22 cellular contexts compared by ENCODE assay signal in genomic region chr13:21341637-21342422, GRCh38.
"Had no signal": no experiment of that assay in that cellular context is flagged by ENCODE, and none has a peak within 500 bp of the region (broad histone marks: within the 10 kb centered on the region; RNA-seq: fewer than 3 reads in every experiment).

No MANE protein-coding gene starts in this region.

- H3K9me3 ChIP-seq: adrenal gland, ascending aorta, pancreas, tibial artery had no signal

- H3K27me3 ChIP-seq: adrenal gland, ascending aorta, brain microvascular endothelial cell, foreskin keratinocyte, pancreas, tibial artery had no signal

- H3K36me3 Mint-ChIP-seq: activated naive CD4-positive, alpha-beta T cell treated with anti-CD3 and anti-CD28 coated beads, Interleukin-2, amount 50 U/mL, for 72 hours; immature natural killer cell; natural killer cell treated with Interleukin-12 subunit alpha and Interleukin-12 subunit beta and Interleukin-15 and Interleukin-18, amount 100 ng/mL, for 72 hours had no signal

- H3K27me3 Mint-ChIP-seq: natural killer cell treated with Interleukin-12 subunit alpha and Interleukin-12 subunit beta and Interleukin-15 and Interleukin-18, amount 100 ng/mL, for 72 hours; stimulated activated naive CD8-positive, alpha-beta T cell treated with anti-CD3 and anti-CD28 coated beads, Interleukin-15, Interleukin-2, amounts not matched to agents 100 ng/mL and 50 ng/mL, for 24 hours had no signal

- H3K4me1 ChIP-seq: adrenal gland, ascending aorta, foreskin keratinocyte, pancreas, tibial artery had no signal

- H3K36me3 ChIP-seq: adrenal gland, ascending aorta, brain microvascular endothelial cell, pancreas, tibial artery had no signal

- H3K4me3 ChIP-seq: adrenal gland, ascending aorta, lung, pancreas, tibial artery had no signal

- ATAC-seq: activated CD8-positive, alpha-beta T cell treated with anti-CD3 and anti-CD28 coated beads, Interleukin-2, amount 10 ng/mL, durations not matched to agents 7 days and 5 days; activated naive CD4-positive, alpha-beta T cell treated with anti-CD3 and anti-CD28 coated beads, Interleukin-2, amount 50 U/mL, for 72 hours; foreskin keratinocyte; left lobe of liver; natural killer cell treated with Interleukin-12 subunit alpha and Interleukin-12 subunit beta and Interleukin-15 and Interleukin-18, amount 100 ng/mL, for 72 hours; pancreas; right cardiac atrium had no signal

- H3K27ac ChIP-seq: adrenal gland, ascending aorta, brain microvascular endothelial cell, foreskin keratinocyte, pancreas, tibial artery had no signal

- H3K9me3 Mint-ChIP-seq: activated naive CD4-positive, alpha-beta T cell treated with anti-CD3 and anti-CD28 coated beads, Interleukin-2, amount 50 U/mL, for 72 hours; activated T-helper 1 cell treated with anti-CD3 and anti-CD28 coated beads, Interleukin-12 subunit alpha, Interleukin-12 subunit beta, Interleukin-2, Interleukin-4 antibody, amounts not matched to agents 30 ng/mL and 10 ng/mL and 1 ng/mL, durations not matched to agents 14 hours and 24 hours and 36 hours; immature natural killer cell; natural killer cell treated with Interleukin-12 subunit alpha and Interleukin-12 subunit beta and Interleukin-15 and Interleukin-18, amount 100 ng/mL, for 72 hours; stimulated activated naive CD8-positive, alpha-beta T cell treated with anti-CD3 and anti-CD28 coated beads, Interleukin-15, Interleukin-2, amounts not matched to agents 100 ng/mL and 50 ng/mL, for 24 hours had no signal

- DNase-seq: activated CD4-positive, alpha-beta T cell treated with anti-CD3 and anti-CD28 coated beads for 48 hours; activated CD4-positive, CD25-positive, alpha-beta regulatory T cell; activated CD8-positive, alpha-beta T cell treated with anti-CD3 and anti-CD28 coated beads, Interleukin-2, amount 10 ng/mL, durations not matched to agents 7 days and 5 days; activated gamma-delta T cell; adrenal gland; brain microvascular endothelial cell; central memory CD4-positive, alpha-beta T cell; effector memory CD4-positive, alpha-beta T cell; foreskin keratinocyte; immature natural killer cell; stimulated activated CD4-positive, alpha-beta T cell treated with anti-CD3 and anti-CD28 coated beads, Interleukin-4, amount 100 ng/mL, for 4 hours; T1000; tibial artery had no signal

- H3K4me3 Mint-ChIP-seq: activated CD8-positive, alpha-beta T cell treated with anti-CD3 and anti-CD28 coated beads, Interleukin-2, amount 10 ng/mL, durations not matched to agents 7 days and 5 days; immature natural killer cell; natural killer cell treated with Interleukin-12 subunit alpha and Interleukin-12 subunit beta and Interleukin-15 and Interleukin-18, amount 100 ng/mL, for 72 hours; stimulated activated naive CD8-positive, alpha-beta T cell treated with anti-CD3 and anti-CD28 coated beads, Interleukin-15, Interleukin-2, amounts not matched to agents 100 ng/mL and 50 ng/mL, for 24 hours had no signal

- H3K27ac Mint-ChIP-seq: activated CD8-positive, alpha-beta T cell treated with anti-CD3 and anti-CD28 coated beads, Interleukin-2, amount 10 ng/mL, durations not matched to agents 7 days and 5 days; activated naive CD4-positive, alpha-beta T cell treated with anti-CD3 and anti-CD28 coated beads, Interleukin-2, amount 50 U/mL, for 72 hours; natural killer cell treated with Interleukin-12 subunit alpha and Interleukin-12 subunit beta and Interleukin-15 and Interleukin-18, amount 100 ng/mL, for 72 hours; stimulated activated naive CD8-positive, alpha-beta T cell treated with anti-CD3 and anti-CD28 coated beads, Interleukin-15, Interleukin-2, amounts not matched to agents 100 ng/mL and 50 ng/mL, for 24 hours had no signal
